Comparison of ENCODE assay signal across 8 cellular contexts in the genomic region with DNA sequence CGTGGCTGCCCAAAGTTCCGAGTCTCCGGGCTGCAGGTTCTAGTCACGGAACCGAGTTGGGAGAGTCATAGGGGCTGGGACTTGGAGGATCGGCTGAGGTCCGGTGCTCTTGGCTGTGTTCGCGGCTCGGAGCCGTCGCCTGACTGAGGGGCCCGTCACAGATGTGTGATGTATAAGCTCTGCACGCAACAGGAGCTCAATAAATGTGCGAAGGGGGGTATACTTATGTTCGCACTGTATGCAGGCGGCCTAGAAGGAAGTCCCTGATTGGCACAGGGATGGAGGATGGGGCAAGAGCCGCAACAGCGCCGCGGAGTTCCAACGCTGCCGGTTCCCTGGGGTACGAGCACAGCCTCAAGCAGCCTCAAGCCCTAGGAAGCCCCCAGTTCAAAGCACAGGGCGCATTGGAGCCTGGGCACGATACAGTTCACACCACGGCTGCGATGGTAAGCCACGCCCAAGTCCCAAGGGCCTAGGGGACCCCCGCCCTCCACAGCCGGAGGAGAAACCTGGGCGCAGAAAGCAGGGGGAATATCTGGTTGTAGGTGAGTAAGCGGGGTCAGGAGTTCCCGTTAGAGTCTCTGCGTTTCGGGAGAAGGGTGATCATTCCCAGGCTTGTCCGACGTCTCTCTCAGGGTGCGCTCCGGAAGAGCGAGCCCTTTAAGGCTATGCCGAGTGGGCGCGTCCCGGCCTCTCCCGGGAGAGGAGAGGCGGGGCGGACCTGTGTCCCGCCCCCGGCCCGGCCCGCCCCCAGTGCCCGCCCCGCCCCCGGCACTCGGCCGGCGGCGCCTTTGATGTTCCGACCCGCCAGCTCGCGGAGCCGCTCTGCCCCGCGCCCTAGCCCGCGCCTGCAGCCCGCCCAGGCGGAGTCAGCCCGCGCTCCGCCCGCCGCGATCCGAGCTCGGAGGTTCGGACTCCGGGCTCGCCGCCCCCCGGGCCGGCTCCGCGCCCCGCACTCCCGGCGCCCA. TPM values are rescaled to one million over a fixed set of nuclear protein-coding genes. Genes with fewer than 3 reads are reported as not detected.
A peak's percentile ranks its signal among the peaks of the same experiment; 100 is the strongest.
DNase-seq lines count a peak whose midpoint lies in the region; TF ChIP-seq lines count a peak whose summit lies in the region.

A gene (plus strand): TSS at position 774 of the 968 bp plus-strand sequence. CDS start 226 bp downstream, outside the sequence.

- no peaks in the 10 kb centered on the region for H3K27me3 ChIP-seq in HAP-1 (ENCODE audit: low read depth)
- peaks cover 16% of the 10 kb centered on the region for H3K27me3 ChIP-seq in MM.1S (replicated peaks; ENCODE audit: insufficient read depth, low read length)
- no peaks in the 10 kb centered on the region for H3K27me3 ChIP-seq in right atrium auricular region
- no peaks in the 10 kb centered on the region for H3K27me3 ChIP-seq in prostate gland (replicated peaks; ENCODE audit: insufficient read depth)

- H3K4me2 ChIP-seq in MM.1S (ENCODE audit: low read depth, low read length), result peak within 1 kb of the TSS; percentile 98

- H3K9me3 ChIP-seq in HAP-1 (no peaks in the 10 kb centered on the region), MM.1S (replicated peaks; ENCODE audit: insufficient read depth, low read length) (no peaks in the 10 kb centered on the region), right atrium auricular region (no peaks in the 10 kb centered on the region), prostate gland (no peaks in the 10 kb centered on the region)

- no peaks in the 10 kb centered on the region for H3K36me3 ChIP-seq in HAP-1 (replicated peaks)
- no peaks in the 10 kb centered on the region for H3K36me3 ChIP-seq in MM.1S (replicated peaks; ENCODE audit: insufficient read depth, low read length)
- H3K36me3 ChIP-seq in right atrium auricular region, result no peaks in the 10 kb centered on the region
- no peaks in the 10 kb centered on the region for H3K36me3 ChIP-seq in prostate gland

- TF ChIP-seq POLR2A in prostate gland (IDR thresholded peaks at IDR 0.05), result peak; percentile 48

- H4K20me1 ChIP-seq in MM.1S (ENCODE audit: insufficient read depth, low read length), result no peaks in the 10 kb centered on the region

- peak within 1 kb of the TSS; percentile 100 for H2AFZ ChIP-seq in MM.1S (ENCODE audit: low read length)

- intact Hi-C loops in prostate gland (cut with DNase I), result no loop called here

- no peak within 1 kb of the TSS for H3K27ac ChIP-seq in MM.1S (ENCODE audit: low read length)
- no peak within 1 kb of the TSS for H3K27ac ChIP-seq in right atrium auricular region
- peak within 1 kb of the TSS; percentile 33 to 39 for H3K27ac ChIP-seq in prostate gland

- TF ChIP-seq CTCF in GM12864 (IDR thresholded peaks at IDR 0.05; ENCODE audit: low read depth, low read length, missing control alignments) (no peak), MM.1S (IDR thresholded peaks at IDR 0.05; ENCODE audit: low read length) (no peak), right atrium auricular region (IDR thresholded peaks at IDR 0.05) (no peak), prostate gland (IDR thresholded peaks at IDR 0.05) (no peak)

- no peaks in the 10 kb centered on the region for H3K4me1 ChIP-seq in HAP-1
- H3K4me1 ChIP-seq in MM.1S (ENCODE audit: low read length), result peaks cover 4% of the 10 kb centered on the region; the same call in 1 of the 2 replicates
- peaks cover 0 to 24% of the 10 kb centered on the region in 2 donors for H3K4me1 ChIP-seq in right atrium auricular region
- peaks cover 3% of the 10 kb centered on the region for H3K4me1 ChIP-seq in prostate gland (replicated peaks)

- no peaks in the 10 kb centered on the region for H3F3A ChIP-seq in MM.1S (ENCODE audit: insufficient read depth, low read length)

- peak within 1 kb of the TSS; percentile 53 for H3K4me3 ChIP-seq in GM12864 (ENCODE audit: low read depth, low read length)
- H3K4me3 ChIP-seq in HAP-1, result peak within 1 kb of the TSS; percentile 52
- H3K4me3 ChIP-seq in MM.1S (ENCODE audit: low read length), result peak within 1 kb of the TSS; percentile 85
- H3K4me3 ChIP-seq in right atrium auricular region, result peak within 1 kb of the TSS; percentile 56 to 62
- peak within 1 kb of the TSS; percentile 34 to 41 for H3K4me3 ChIP-seq in prostate gland

- in situ Hi-C loops in HAP-1 (cut with MboI; ENCODE audit: low sequenced_read_pairs), result no loop called here

- DNase-seq in GM12864 (ENCODE audit: low read depth) (no peak), HAP-1 (ENCODE audit: low spot score in 2 of 2) (peak; percentile 80 to 81), MM.1S (peak; percentile 76), T-helper 1 cell (peak; percentile 72 to 85 (median 72)), amygdala (lab: John Stamatoyannopoulos, UW) (peak in 35 of 56 donors; percentile 5 to 68 (median 33)), right atrium auricular region (ENCODE audit: low spot score) (peak; percentile 63), prostate gland (ENCODE audit: low spot score) (peak; percentile 74), GF-D8 (lab: John Stamatoyannopoulos, UW) (no peak)

- WGBS in prostate gland, result 13% methylated on average over 50 of the region's 89 CpGs

- H3K9ac ChIP-seq in MM.1S (ENCODE audit: low read length), result peak within 1 kb of the TSS; percentile 42; the same call in 1 of the 2 replicates

- H3K9me2 ChIP-seq in MM.1S (replicated peaks; ENCODE audit: insufficient read depth, low read length), result no peaks in the 10 kb centered on the region

- no peaks in the 10 kb centered on the region for H3K79me2 ChIP-seq in MM.1S (ENCODE audit: low read length)

RNA-seq across cellular contexts. Expression of the gene that starts here (rescaled TPM):
- total RNA-seq in right atrium auricular region (1 to 10 TPM; 1.3 to 1.7 TPM), prostate gland (1 to 10 TPM; 8.1 to 9.8 TPM)

Comparison
In these comparisons a context has a peak if more than half of its experiments do, and no peak if none do; other contexts are left out.
1. DNase-seq: peak in HAP-1 (2 of 2), MM.1S (single experiment), T-helper 1 cell (5 of 5), amygdala (35 of 56), right atrium auricular region (single experiment) and prostate gland (single experiment); none in GM12864 (single experiment) and GF-D8 (single experiment).
2. H3K27ac ChIP-seq: peak in prostate gland (2 of 2); none in MM.1S (single experiment) and right atrium auricular region (0 of 2).
3. Peak in every context shown above with its lines, with median percentiles within 50 percentile points of each other: H3K4me3 ChIP-seq.